In genomic region chr14:37924622-37925021, GRCh38 we compare ENCODE assay signal across 1 cellular context.
TF ChIP-seq lines count a peak whose summit lies in the region.

No MANE protein-coding gene starts in this region.

TF ChIP-seq in WTC11, 78 proteins besides CTCF, POLR2A, EP300 and RAD21 (continued from another document):
- TF ChIP-seq ZNF281 (CRISPR knock-in tag; IDR thresholded peaks at IDR 0.05) (no peak), NFATC4 (CRISPR knock-in tag; IDR thresholded peaks at IDR 0.05) (no peak), OVOL2 (CRISPR knock-in tag; IDR thresholded peaks at IDR 0.05; ENCODE audit: borderline replicate concordance) (no peak), GRHL2 (CRISPR knock-in tag; IDR thresholded peaks at IDR 0.05; ENCODE audit: insufficient replicate concordance, severe bottlenecking) (no peak), TCF7 (CRISPR knock-in tag; IDR thresholded peaks at IDR 0.05; ENCODE audit: low read depth) (no peak), MYBL2 (CRISPR knock-in tag; IDR thresholded peaks at IDR 0.05) (no peak)
